Comparison of ENCODE assay signal across 1 cellular context in the genomic region with DNA sequence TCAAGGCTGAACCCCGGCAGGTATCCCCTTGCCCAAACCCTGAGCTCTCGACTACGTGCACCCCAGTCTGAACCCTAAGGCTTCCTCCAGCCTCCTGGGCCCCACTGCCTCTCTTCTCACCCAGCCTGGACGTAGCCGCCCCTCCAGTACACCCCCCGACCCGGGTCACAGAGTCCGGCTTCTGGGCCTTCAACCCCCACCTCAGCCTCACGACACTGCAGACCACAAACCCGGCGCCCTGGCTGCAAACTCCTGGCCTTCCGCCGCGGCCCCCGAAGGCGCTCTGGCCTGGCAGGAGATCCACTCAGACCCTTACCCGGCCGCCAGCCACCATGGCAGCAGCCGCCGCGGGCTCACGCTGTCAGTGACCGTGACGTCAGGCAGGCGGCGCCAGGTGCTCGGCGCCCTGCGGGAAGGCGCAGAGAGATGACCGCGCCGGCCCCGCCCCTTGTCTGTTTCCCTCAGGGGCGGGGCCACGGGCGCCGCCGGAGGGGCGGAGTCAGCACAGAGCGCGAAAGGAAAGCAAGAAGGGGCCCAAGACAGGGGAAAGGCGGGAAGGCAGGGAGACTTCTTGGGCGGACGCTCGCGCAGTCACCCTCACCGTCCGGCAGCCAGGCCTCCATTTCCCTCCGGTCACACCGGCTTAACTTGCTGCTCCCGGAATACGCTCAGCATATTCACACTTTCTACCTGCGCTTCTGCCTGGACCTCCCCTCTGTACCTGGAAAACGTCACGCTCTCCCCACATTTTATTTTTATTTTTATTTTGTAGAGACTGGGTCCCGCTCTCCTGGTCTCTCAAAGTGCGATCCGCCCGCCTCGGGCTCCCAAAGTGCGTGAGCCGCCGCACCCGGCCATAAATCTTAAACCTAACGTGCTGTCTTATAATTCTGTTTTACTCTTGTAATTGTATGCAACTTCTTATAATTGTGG.
TF ChIP-seq lines count a peak whose summit lies in the region.

RMDN3 (minus strand) TSS at position 372 of the 933 bp plus-strand sequence. CDS start 471 bp downstream, outside the sequence.

TF ChIP-seq in HEK293, 187 proteins besides CTCF, POLR2A, EP300 and RAD21 (continued from another document and continues in another):
- TF ChIP-seq ATF2 (tag by site-specific recombination; IDR thresholded peaks at IDR 0.05; ENCODE audit: low read depth) (peak; percentile 91), PRDM6 (tag by site-specific recombination; IDR thresholded peaks at IDR 0.05) (no peak), ZNF76 (tag by site-specific recombination; IDR thresholded peaks at IDR 0.05; ENCODE audit: borderline replicate concordance, low read depth) (peak; percentile 71), ZNF155 (tag by site-specific recombination; IDR thresholded peaks at IDR 0.05) (no peak), ZNF221 (tag by site-specific recombination; IDR thresholded peaks at IDR 0.05; ENCODE audit: borderline replicate concordance) (no peak), ZNF19 (tag by site-specific recombination; IDR thresholded peaks at IDR 0.05; ENCODE audit: low read depth) (no peak), WT1 (tag by site-specific recombination; IDR thresholded peaks at IDR 0.05) (no peak), ZSCAN5A (tag by site-specific recombination; IDR thresholded peaks at IDR 0.05) (no peak), ZNF202 (tag by site-specific recombination; IDR thresholded peaks at IDR 0.05; ENCODE audit: borderline replicate concordance) (no peak), ZNF157 (tag by site-specific recombination; IDR thresholded peaks at IDR 0.05) (no peak), ZNF311 (tag by site-specific recombination; IDR thresholded peaks at IDR 0.05; ENCODE audit: borderline replicate concordance) (no peak), ZNF776 (tag by site-specific recombination; IDR thresholded peaks at IDR 0.05; ENCODE audit: borderline replicate concordance) (no peak), ZBTB8A (tag by site-specific recombination; IDR thresholded peaks at IDR 0.05) (peak; percentile 94), HOXC10 (CRISPR knock-in tag; IDR thresholded peaks at IDR 0.05) (no peak), GLIS2 (tag by site-specific recombination; IDR thresholded peaks at IDR 0.05) (peak; percentile 55), ZFHX2 (tag by site-specific recombination; conservative IDR thresholded peaks at IDR 0.05) (no peak), ZNF561 (tag by site-specific recombination; IDR thresholded peaks at IDR 0.05; ENCODE audit: borderline replicate concordance) (peak; percentile 76; the same call in 1 of the 2 replicates), ZNF792 (tag by site-specific recombination; IDR thresholded peaks at IDR 0.05) (no peak), PRDM1 (tag by site-specific recombination; IDR thresholded peaks at IDR 0.05) (peak; percentile 94), YY2 (tag by site-specific recombination; IDR thresholded peaks at IDR 0.05) (peak; percentile 55; the same call in 1 of the 2 replicates), ZNF274 (IDR thresholded peaks at IDR 0.05; ENCODE audit: low read length) (no peak), ZNF274 (tag by site-specific recombination; IDR thresholded peaks at IDR 0.05; ENCODE audit: borderline replicate concordance) (no peak), GLI4 (tag by site-specific recombination; IDR thresholded peaks at IDR 0.05) (no peak), ZNF214 (tag by site-specific recombination; IDR thresholded peaks at IDR 0.05; ENCODE audit: borderline replicate concordance) (no peak), ZNF16 (tag by site-specific recombination; IDR thresholded peaks at IDR 0.05; ENCODE audit: low read depth) (no peak), ZNF26 (tag by site-specific recombination; IDR thresholded peaks at IDR 0.05) (no peak), ZNF670 (tag by site-specific recombination; IDR thresholded peaks at IDR 0.05; ENCODE audit: low read depth) (no peak), ZNF548 (tag by site-specific recombination; IDR thresholded peaks at IDR 0.05) (no peak), ZNF169 (tag by site-specific recombination; IDR thresholded peaks at IDR 0.05) (no peak), ZNF324 (tag by site-specific recombination; IDR thresholded peaks at IDR 0.05) (peak; percentile 84), RBAK (tag by site-specific recombination; IDR thresholded peaks at IDR 0.05) (no peak), ZBTB21 (tag by site-specific recombination; IDR thresholded peaks at IDR 0.05) (peak; percentile 83), ZSCAN30 (tag by site-specific recombination; IDR thresholded peaks at IDR 0.05) (peak; percentile 72; the same call in 1 of the 2 replicates), ZNF660 (tag by site-specific recombination; IDR thresholded peaks at IDR 0.05) (peak; percentile 68; the same call in 1 of the 2 replicates)
- TF ChIP-seq, protein P1, sequence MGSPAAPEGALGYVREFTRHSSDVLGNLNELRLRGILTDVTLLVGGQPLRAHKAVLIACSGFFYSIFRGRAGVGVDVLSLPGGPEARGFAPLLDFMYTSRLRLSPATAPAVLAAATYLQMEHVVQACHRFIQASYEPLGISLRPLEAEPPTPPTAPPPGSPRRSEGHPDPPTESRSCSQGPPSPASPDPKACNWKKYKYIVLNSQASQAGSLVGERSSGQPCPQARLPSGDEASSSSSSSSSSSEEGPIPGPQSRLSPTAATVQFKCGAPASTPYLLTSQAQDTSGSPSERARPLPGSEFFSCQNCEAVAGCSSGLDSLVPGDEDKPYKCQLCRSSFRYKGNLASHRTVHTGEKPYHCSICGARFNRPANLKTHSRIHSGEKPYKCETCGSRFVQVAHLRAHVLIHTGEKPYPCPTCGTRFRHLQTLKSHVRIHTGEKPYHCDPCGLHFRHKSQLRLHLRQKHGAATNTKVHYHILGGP (tag by site-specific recombination; IDR thresholded peaks at IDR 0.05) = no peak
- TF ChIP-seq, protein P2, sequence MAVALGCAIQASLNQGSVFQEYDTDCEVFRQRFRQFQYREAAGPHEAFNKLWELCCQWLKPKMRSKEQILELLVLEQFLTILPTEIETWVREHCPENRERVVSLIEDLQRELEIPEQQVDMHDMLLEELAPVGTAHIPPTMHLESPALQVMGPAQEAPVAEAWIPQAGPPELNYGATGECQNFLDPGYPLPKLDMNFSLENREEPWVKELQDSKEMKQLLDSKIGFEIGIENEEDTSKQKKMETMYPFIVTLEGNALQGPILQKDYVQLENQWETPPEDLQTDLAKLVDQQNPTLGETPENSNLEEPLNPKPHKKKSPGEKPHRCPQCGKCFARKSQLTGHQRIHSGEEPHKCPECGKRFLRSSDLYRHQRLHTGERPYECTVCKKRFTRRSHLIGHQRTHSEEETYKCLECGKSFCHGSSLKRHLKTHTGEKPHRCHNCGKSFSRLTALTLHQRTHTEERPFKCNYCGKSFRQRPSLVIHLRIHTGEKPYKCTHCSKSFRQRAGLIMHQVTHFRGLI (tag by site-specific recombination; IDR thresholded peaks at IDR 0.05) = no peak
- TF ChIP-seq, protein P3, sequence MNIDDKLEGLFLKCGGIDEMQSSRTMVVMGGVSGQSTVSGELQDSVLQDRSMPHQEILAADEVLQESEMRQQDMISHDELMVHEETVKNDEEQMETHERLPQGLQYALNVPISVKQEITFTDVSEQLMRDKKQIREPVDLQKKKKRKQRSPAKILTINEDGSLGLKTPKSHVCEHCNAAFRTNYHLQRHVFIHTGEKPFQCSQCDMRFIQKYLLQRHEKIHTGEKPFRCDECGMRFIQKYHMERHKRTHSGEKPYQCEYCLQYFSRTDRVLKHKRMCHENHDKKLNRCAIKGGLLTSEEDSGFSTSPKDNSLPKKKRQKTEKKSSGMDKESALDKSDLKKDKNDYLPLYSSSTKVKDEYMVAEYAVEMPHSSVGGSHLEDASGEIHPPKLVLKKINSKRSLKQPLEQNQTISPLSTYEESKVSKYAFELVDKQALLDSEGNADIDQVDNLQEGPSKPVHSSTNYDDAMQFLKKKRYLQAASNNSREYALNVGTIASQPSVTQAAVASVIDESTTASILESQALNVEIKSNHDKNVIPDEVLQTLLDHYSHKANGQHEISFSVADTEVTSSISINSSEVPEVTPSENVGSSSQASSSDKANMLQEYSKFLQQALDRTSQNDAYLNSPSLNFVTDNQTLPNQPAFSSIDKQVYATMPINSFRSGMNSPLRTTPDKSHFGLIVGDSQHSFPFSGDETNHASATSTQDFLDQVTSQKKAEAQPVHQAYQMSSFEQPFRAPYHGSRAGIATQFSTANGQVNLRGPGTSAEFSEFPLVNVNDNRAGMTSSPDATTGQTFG (tag by site-specific recombination; IDR thresholded peaks at IDR 0.05; ENCODE audit: borderline replicate concordance) = no peak
- TF ChIP-seq, protein P4, sequence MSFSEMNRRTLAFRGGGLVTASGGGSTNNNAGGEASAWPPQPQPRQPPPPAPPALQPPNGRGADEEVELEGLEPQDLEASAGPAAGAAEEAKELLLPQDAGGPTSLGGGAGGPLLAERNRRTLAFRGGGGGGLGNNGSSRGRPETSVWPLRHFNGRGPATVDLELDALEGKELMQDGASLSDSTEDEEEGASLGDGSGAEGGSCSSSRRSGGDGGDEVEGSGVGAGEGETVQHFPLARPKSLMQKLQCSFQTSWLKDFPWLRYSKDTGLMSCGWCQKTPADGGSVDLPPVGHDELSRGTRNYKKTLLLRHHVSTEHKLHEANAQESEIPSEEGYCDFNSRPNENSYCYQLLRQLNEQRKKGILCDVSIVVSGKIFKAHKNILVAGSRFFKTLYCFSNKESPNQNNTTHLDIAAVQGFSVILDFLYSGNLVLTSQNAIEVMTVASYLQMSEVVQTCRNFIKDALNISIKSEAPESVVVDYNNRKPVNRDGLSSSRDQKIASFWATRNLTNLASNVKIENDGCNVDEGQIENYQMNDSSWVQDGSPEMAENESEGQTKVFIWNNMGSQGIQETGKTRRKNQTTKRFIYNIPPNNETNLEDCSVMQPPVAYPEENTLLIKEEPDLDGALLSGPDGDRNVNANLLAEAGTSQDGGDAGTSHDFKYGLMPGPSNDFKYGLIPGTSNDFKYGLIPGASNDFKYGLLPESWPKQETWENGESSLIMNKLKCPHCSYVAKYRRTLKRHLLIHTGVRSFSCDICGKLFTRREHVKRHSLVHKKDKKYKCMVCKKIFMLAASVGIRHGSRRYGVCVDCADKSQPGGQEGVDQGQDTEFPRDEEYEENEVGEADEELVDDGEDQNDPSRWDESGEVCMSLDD (tag by site-specific recombination; IDR thresholded peaks at IDR 0.05) = no peak
- TF ChIP-seq, protein P5, sequence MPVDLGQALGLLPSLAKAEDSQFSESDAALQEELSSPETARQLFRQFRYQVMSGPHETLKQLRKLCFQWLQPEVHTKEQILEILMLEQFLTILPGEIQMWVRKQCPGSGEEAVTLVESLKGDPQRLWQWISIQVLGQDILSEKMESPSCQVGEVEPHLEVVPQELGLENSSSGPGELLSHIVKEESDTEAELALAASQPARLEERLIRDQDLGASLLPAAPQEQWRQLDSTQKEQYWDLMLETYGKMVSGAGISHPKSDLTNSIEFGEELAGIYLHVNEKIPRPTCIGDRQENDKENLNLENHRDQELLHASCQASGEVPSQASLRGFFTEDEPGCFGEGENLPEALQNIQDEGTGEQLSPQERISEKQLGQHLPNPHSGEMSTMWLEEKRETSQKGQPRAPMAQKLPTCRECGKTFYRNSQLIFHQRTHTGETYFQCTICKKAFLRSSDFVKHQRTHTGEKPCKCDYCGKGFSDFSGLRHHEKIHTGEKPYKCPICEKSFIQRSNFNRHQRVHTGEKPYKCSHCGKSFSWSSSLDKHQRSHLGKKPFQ (tag by site-specific recombination; IDR thresholded peaks at IDR 0.05) = peak; percentile 89
- TF ChIP-seq, protein P6, sequence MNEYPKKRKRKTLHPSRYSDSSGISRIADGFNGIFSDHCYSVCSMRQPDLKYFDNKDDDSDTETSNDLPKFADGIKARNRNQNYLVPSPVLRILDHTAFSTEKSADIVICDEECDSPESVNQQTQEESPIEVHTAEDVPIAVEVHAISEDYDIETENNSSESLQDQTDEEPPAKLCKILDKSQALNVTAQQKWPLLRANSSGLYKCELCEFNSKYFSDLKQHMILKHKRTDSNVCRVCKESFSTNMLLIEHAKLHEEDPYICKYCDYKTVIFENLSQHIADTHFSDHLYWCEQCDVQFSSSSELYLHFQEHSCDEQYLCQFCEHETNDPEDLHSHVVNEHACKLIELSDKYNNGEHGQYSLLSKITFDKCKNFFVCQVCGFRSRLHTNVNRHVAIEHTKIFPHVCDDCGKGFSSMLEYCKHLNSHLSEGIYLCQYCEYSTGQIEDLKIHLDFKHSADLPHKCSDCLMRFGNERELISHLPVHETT (tag by site-specific recombination; IDR thresholded peaks at IDR 0.05) = peak; percentile 70
